In genomic region chr14:49622022-49622607, GRCh38 we compare ENCODE assay signal across 8 cellular contexts. TPM values are rescaled to one million over a fixed set of nuclear protein-coding genes. Genes with fewer than 3 reads are reported as not detected.
DNase-seq lines count a peak whose midpoint lies in the region; ATAC-seq and TF ChIP-seq lines count a peak whose summit lies in the region.

No MANE protein-coding gene starts in this region.

- H3K36me3 Mint-ChIP-seq in CD4-positive, CD25-positive, alpha-beta regulatory T cell = peaks cover 16% of the 10 kb centered on the region
- H3K36me3 Mint-ChIP-seq in dendritic cell treated with granulocyte-macrophage colony-stimulating factor and Interleukin-4, amounts not matched to agents 40 ng/mL and 50 ng/mL, for 4 days (ENCODE audit: low read depth) = peaks cover 70% of the 10 kb centered on the region
- H3K36me3 Mint-ChIP-seq in neural crest cell (ENCODE audit: low read depth) = peaks cover 17% of the 10 kb centered on the region

- intact Hi-C loops in dendritic cell treated with granulocyte-macrophage colony-stimulating factor and Interleukin-4, amounts not matched to agents 40 ng/mL and 50 ng/mL, for 4 days (cut with micrococcal nuclease) = no loop called here

- no peak for ATAC-seq in CD4-positive, CD25-positive, alpha-beta regulatory T cell (ENCODE audit: low read depth in 2 of 2)
- no peak for ATAC-seq in GM19351 (IDR thresholded peaks at IDR 0.05; ENCODE audit: unreplicated experiment)
- no peak for ATAC-seq in HG02759 (IDR thresholded peaks at IDR 0.05; ENCODE audit: unreplicated experiment)
- no peak for ATAC-seq in HG03135 (IDR thresholded peaks at IDR 0.05; ENCODE audit: unreplicated experiment)

- no peaks in the 10 kb centered on the region for H3K9me3 ChIP-seq in CD4-positive, CD25-positive, alpha-beta regulatory T cell (ENCODE audit: control insufficient read depth in 2 of 2, low read length in 2 of 2)

- H3K4me1 ChIP-seq in CD4-positive, CD25-positive, alpha-beta regulatory T cell (ENCODE audit: control insufficient read depth, insufficient read depth, low read length, poor library complexity, severe bottlenecking) = peaks cover 59% of the 10 kb centered on the region

- H3K9me3 Mint-ChIP-seq in CD4-positive, CD25-positive, alpha-beta regulatory T cell = no peaks in the 10 kb centered on the region
- no peaks in the 10 kb centered on the region for H3K9me3 Mint-ChIP-seq in dendritic cell treated with granulocyte-macrophage colony-stimulating factor and Interleukin-4, amounts not matched to agents 40 ng/mL and 50 ng/mL, for 4 days
- H3K9me3 Mint-ChIP-seq in neural crest cell = no peaks in the 10 kb centered on the region

- in situ Hi-C loops in GM13977 (cut with MboI; ENCODE audit: low pct_unique_long_range_greater_than_20kb, low sequenced_read_pairs, unreplicated experiment) = no loop called here

- peaks cover 4% of the 10 kb centered on the region for H3K27me3 Mint-ChIP-seq in CD4-positive, CD25-positive, alpha-beta regulatory T cell
- no peaks in the 10 kb centered on the region for H3K27me3 Mint-ChIP-seq in dendritic cell treated with granulocyte-macrophage colony-stimulating factor and Interleukin-4, amounts not matched to agents 40 ng/mL and 50 ng/mL, for 4 days
- no peaks in the 10 kb centered on the region for H3K27me3 Mint-ChIP-seq in neural crest cell (ENCODE audit: low read depth)

- TF ChIP-seq CTCF in LNCaP clone FGC (IDR thresholded peaks at IDR 0.05; ENCODE audit: control insufficient read depth, extremely low read depth, insufficient read depth) (no peak), neural crest cell (conservative IDR thresholded peaks at IDR 0.05) (no peak), GM13977 (IDR thresholded peaks at IDR 0.05; ENCODE audit: extremely low read depth, insufficient read depth, missing control alignments) (no peak)

- peak overlapping the region; percentile 72 to 91 (median 89) for H3K27ac Mint-ChIP-seq in CD4-positive, CD25-positive, alpha-beta regulatory T cell
- peak overlapping the region; percentile 100 for H3K27ac Mint-ChIP-seq in dendritic cell treated with granulocyte-macrophage colony-stimulating factor and Interleukin-4, amounts not matched to agents 40 ng/mL and 50 ng/mL, for 4 days
- peak overlapping the region; percentile 87 for H3K27ac Mint-ChIP-seq in neural crest cell (ENCODE audit: unreplicated experiment)

- peaks cover 35 to 74% (median 57%) of the 10 kb centered on the region in 4 donors for H3K4me1 Mint-ChIP-seq in CD4-positive, CD25-positive, alpha-beta regulatory T cell
- H3K4me1 Mint-ChIP-seq in dendritic cell treated with granulocyte-macrophage colony-stimulating factor and Interleukin-4, amounts not matched to agents 40 ng/mL and 50 ng/mL, for 4 days (ENCODE audit: low read depth) = peaks cover 27% of the 10 kb centered on the region
- peaks cover 40% of the 10 kb centered on the region for H3K4me1 Mint-ChIP-seq in neural crest cell

- H3K4me3 Mint-ChIP-seq in CD4-positive, CD25-positive, alpha-beta regulatory T cell = peak overlapping the region; percentile 99 to 100 (median 99)
- H3K4me3 Mint-ChIP-seq in dendritic cell treated with granulocyte-macrophage colony-stimulating factor and Interleukin-4, amounts not matched to agents 40 ng/mL and 50 ng/mL, for 4 days = peak overlapping the region; percentile 99
- H3K4me3 Mint-ChIP-seq in neural crest cell = peak overlapping the region; percentile 100

- peaks cover 20% of the 10 kb centered on the region for H3K36me3 ChIP-seq in CD4-positive, CD25-positive, alpha-beta regulatory T cell (ENCODE audit: control insufficient read depth, insufficient read depth, low read length)

- no peak for DNase-seq in CD4-positive, CD25-positive, alpha-beta regulatory T cell
- DNase-seq in LNCaP clone FGC (ENCODE audit: low read depth) = no peak
- no peak for DNase-seq in neural crest cell (ENCODE audit: low read depth, low spot score)
- DNase-seq in GM13977 (ENCODE audit: low spot score) = no peak

- peak overlapping the region; percentile 99 for H3K27ac ChIP-seq in CD4-positive, CD25-positive, alpha-beta regulatory T cell (ENCODE audit: insufficient read depth, low read length, poor library complexity, severe bottlenecking)

- H3K27me3 ChIP-seq in CD4-positive, CD25-positive, alpha-beta regulatory T cell (ENCODE audit: control insufficient read depth, insufficient read depth, low read length) = no peaks in the 10 kb centered on the region

- H3K4me3 ChIP-seq in CD4-positive, CD25-positive, alpha-beta regulatory T cell (ENCODE audit: low read depth, low read length) = peak overlapping the region; percentile 83
- H3K4me3 ChIP-seq in LNCaP clone FGC (ENCODE audit: low read depth, low read length) = peak overlapping the region; percentile 77

RNA-seq across cellular contexts. Expression of gene MGAT2, which starts 1.5 kb away (rescaled TPM):
- 32.0 TPM for total RNA-seq in CD4-positive, CD25-positive, alpha-beta regulatory T cell
- polyA plus RNA-seq in CD4-positive, CD25-positive, alpha-beta regulatory T cell = 10 to 100 TPM; 34.6 to 43.7 (median 36.4) TPM
- total RNA-seq in neural crest cell = 31.8 and 32.3 TPM in 2 replicates

RNA-seq across cellular contexts. Expression of gene RPL36AL, which starts 1.7 kb away (rescaled TPM):
- 240 TPM for total RNA-seq in CD4-positive, CD25-positive, alpha-beta regulatory T cell
- 100 to 1,000 TPM; 632 to 774 (median 735) TPM for polyA plus RNA-seq in CD4-positive, CD25-positive, alpha-beta regulatory T cell
- 147 and 151 TPM in 2 replicates for total RNA-seq in neural crest cell

RNA-seq across cellular contexts. Expression of gene DNAAF2, which starts 12.9 kb away (rescaled TPM):
- 9.5 TPM for total RNA-seq in CD4-positive, CD25-positive, alpha-beta regulatory T cell
- polyA plus RNA-seq in CD4-positive, CD25-positive, alpha-beta regulatory T cell = 10 to 100 TPM; 17.6 to 24.6 (median 19.5) TPM
- total RNA-seq in neural crest cell = 18.9 and 20.4 TPM in 2 replicates

RNA-seq across cellular contexts. Expression of gene LRR1, which starts 23.4 kb away (rescaled TPM):
- total RNA-seq in CD4-positive, CD25-positive, alpha-beta regulatory T cell = 11.2 TPM
- polyA plus RNA-seq in CD4-positive, CD25-positive, alpha-beta regulatory T cell = 10 to 100 TPM; 13.9 to 26.7 (median 20.3) TPM
- total RNA-seq in neural crest cell = 40.2 and 42.9 TPM in 2 replicates

RNA-seq across cellular contexts. Expression of gene RPS29, which starts 35.9 kb away (rescaled TPM):
- total RNA-seq in CD4-positive, CD25-positive, alpha-beta regulatory T cell = 2,952 TPM
- over 10,000 TPM in 2 of 4 donors, 1,000 to 10,000 TPM in 2; 7,004 to 11,285 (median 9,263) TPM for polyA plus RNA-seq in CD4-positive, CD25-positive, alpha-beta regulatory T cell
- total RNA-seq in neural crest cell = 1,386 and 1,393 TPM in 2 replicates
